29 cellular contexts compared by ENCODE assay signal in the genomic region with DNA sequence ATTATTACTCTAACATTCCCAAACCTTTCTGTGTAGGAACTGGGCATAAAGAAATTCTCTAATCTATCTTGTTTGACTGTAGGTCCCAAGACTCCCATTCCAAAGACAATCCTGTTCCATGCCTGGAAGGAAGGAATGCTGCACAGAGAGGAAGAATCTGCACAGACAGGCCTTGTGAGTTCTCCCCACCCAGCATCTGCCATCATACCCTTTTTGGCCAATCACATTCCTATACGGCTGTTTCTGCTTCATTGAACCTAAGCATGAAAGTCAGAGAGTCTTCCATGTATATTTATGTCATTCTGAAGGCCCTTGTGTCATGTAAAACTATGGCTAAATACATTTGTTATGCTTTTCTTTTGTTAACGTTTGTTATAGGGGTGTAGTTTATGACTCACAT.
"Had no signal": no experiment of that assay in that cellular context is flagged by ENCODE, and none has a peak within 500 bp of the region (broad histone marks: within the 10 kb centered on the region; RNA-seq: fewer than 3 reads in every experiment).

No MANE protein-coding gene starts in this region.

- H3K4me3 Mint-ChIP-seq: mesothelial cell of epicardium; naive B cell; natural killer cell treated with Interleukin-12 subunit alpha and Interleukin-12 subunit beta and Interleukin-15 and Interleukin-18, amount 100 ng/mL, for 72 hours; neural crest cell; stimulated activated effector memory CD8-positive, alpha-beta T cell treated with anti-CD3 and anti-CD28 coated beads, Interleukin-12 subunit alpha, Interleukin-12 subunit beta, amount 100 ng/mL, for 72 hours; type B pancreatic cell had no signal

- H3K4me2 ChIP-seq: smooth muscle cell had no signal

- H3K36me3 Mint-ChIP-seq: naive B cell; natural killer cell treated with Interleukin-12 subunit alpha and Interleukin-12 subunit beta and Interleukin-15 and Interleukin-18, amount 100 ng/mL, for 72 hours; stimulated activated effector memory CD8-positive, alpha-beta T cell treated with anti-CD3 and anti-CD28 coated beads, Interleukin-12 subunit alpha, Interleukin-12 subunit beta, amount 100 ng/mL, for 72 hours had no signal

- DNase-seq: dermis blood vessel endothelial cell; effector memory CD4-positive, alpha-beta T cell; esophagus squamous epithelium; foreskin melanocyte; glutamatergic neuron; heart right ventricle; hippocampal formation; kidney; left cardiac atrium; left lung; mesenchymal stem cell; mucosa of descending colon; naive B cell; stimulated activated CD4-positive, alpha-beta T cell treated with anti-CD3 and anti-CD28 coated beads, Interleukin-2, amount 100 ng/mL, for 24 hours; stimulated activated CD4-positive, alpha-beta T cell treated with anti-CD3 and anti-CD28 coated beads, Interleukin-4, amount 100 ng/mL, for 24 hours; stimulated activated naive CD4-positive, alpha-beta T cell treated with Interleukin-2 at 50 U/mL for 16 hours; stomach; thyroid gland had no signal

- H3K9me3 ChIP-seq: esophagus squamous epithelium, left lung, mucosa of descending colon, neutrophil, pancreas, right atrium auricular region, stomach, thyroid gland had no signal

- H3K9me3 Mint-ChIP-seq: neural crest cell had no signal

- H3K4me3 ChIP-seq: coronary artery, esophagus squamous epithelium, heart right ventricle, left lung, mucosa of descending colon, pancreas, right atrium auricular region, smooth muscle cell, stomach, thyroid gland had no signal

- H3K27me3 Mint-ChIP-seq: naive B cell; natural killer cell treated with Interleukin-12 subunit alpha and Interleukin-12 subunit beta and Interleukin-15 and Interleukin-18, amount 100 ng/mL, for 72 hours; type B pancreatic cell had no signal

- H3K4me1 ChIP-seq: esophagus squamous epithelium, heart right ventricle, left lung, pancreas, right atrium auricular region, stomach, thyroid gland had no signal

- ATAC-seq: heart right ventricle; left cardiac atrium; left lung; mucosa of descending colon; natural killer cell treated with Interleukin-12 subunit alpha and Interleukin-12 subunit beta and Interleukin-15 and Interleukin-18, amount 100 ng/mL, for 72 hours; pancreas; sciatic nerve; stimulated activated effector memory CD8-positive, alpha-beta T cell treated with anti-CD3 and anti-CD28 coated beads, Interleukin-12 subunit alpha, Interleukin-12 subunit beta, amount 100 ng/mL, for 72 hours had no signal

- H3K4me1 Mint-ChIP-seq: naive B cell; neural crest cell; stimulated activated effector memory CD8-positive, alpha-beta T cell treated with anti-CD3 and anti-CD28 coated beads, Interleukin-12 subunit alpha, Interleukin-12 subunit beta, amount 100 ng/mL, for 72 hours had no signal

- H3K27ac Mint-ChIP-seq: mesothelial cell of epicardium; naive B cell; natural killer cell treated with Interleukin-12 subunit alpha and Interleukin-12 subunit beta and Interleukin-15 and Interleukin-18, amount 100 ng/mL, for 72 hours; stimulated activated effector memory CD8-positive, alpha-beta T cell treated with anti-CD3 and anti-CD28 coated beads, Interleukin-12 subunit alpha, Interleukin-12 subunit beta, amount 100 ng/mL, for 72 hours; type B pancreatic cell had no signal

- H3K27ac ChIP-seq: coronary artery, esophagus squamous epithelium, heart right ventricle, left lung, neutrophil, pancreas, right atrium auricular region, stomach, thyroid gland had no signal

- H3K27me3 ChIP-seq: esophagus squamous epithelium, heart right ventricle, left lung, neutrophil, pancreas, right atrium auricular region, stomach, thyroid gland had no signal

- H3K36me3 ChIP-seq: esophagus squamous epithelium, heart right ventricle, left lung, neutrophil, pancreas, right atrium auricular region, stomach, thyroid gland had no signal
